In genomic region chr1:31372961-31373896, GRCh38 we compare ENCODE assay signal across 9 cellular contexts. TPM values are rescaled to one million over a fixed set of nuclear protein-coding genes. Genes with fewer than 3 reads are reported as not detected.
DNase-seq lines count a peak whose midpoint lies in the region; ATAC-seq and TF ChIP-seq lines count a peak whose summit lies in the region.
"Had no signal": no experiment of that assay in that cellular context is flagged by ENCODE, and none has a peak within 500 bp of the region (broad histone marks: within the 10 kb centered on the region; RNA-seq: fewer than 3 reads in every experiment).

FABP3 (minus strand) TSS chr1:31373076; CDS start chr1:31373014, 62 bp downstream.

- peak; percentile 60 for ATAC-seq in activated T-helper 17 cell treated with anti-CD3 and anti-CD28 coated beads, Interleukin-2, amount 50 U/mL, for 72 hours (replicated peaks)
- peak; percentile 58 for ATAC-seq in naive thymus-derived CD4-positive, alpha-beta T cell
- ATAC-seq in HG03135 (IDR thresholded peaks at IDR 0.05; ENCODE audit: unreplicated experiment) = no peak

- peak within 1 kb of the TSS; percentile 72 for H3K4me3 Mint-ChIP-seq in activated T-helper 17 cell treated with anti-CD3 and anti-CD28 coated beads, Interleukin-2, amount 50 U/mL, for 72 hours
- H3K4me3 Mint-ChIP-seq in naive thymus-derived CD4-positive, alpha-beta T cell = peak within 1 kb of the TSS; percentile 74 to 95 (median 90)
- H3K4me3 Mint-ChIP-seq in type B pancreatic cell = peak within 1 kb of the TSS; percentile 89

- H3K9me3 Mint-ChIP-seq in activated T-helper 17 cell treated with anti-CD3 and anti-CD28 coated beads, Interleukin-2, amount 50 U/mL, for 72 hours = no peaks in the 10 kb centered on the region
- no peaks in the 10 kb centered on the region for H3K9me3 Mint-ChIP-seq in naive thymus-derived CD4-positive, alpha-beta T cell
- H3K9me3 Mint-ChIP-seq in type B pancreatic cell = no peaks in the 10 kb centered on the region

- no peaks in the 10 kb centered on the region for H3K4me1 ChIP-seq in naive thymus-derived CD4-positive, alpha-beta T cell (ENCODE audit: control insufficient read depth in 2 of 2, insufficient read depth in 2 of 2, low read length in 2 of 2)

- peaks cover 10% of the 10 kb centered on the region for H3K4me1 Mint-ChIP-seq in activated T-helper 17 cell treated with anti-CD3 and anti-CD28 coated beads, Interleukin-2, amount 50 U/mL, for 72 hours
- peaks cover 0 to 21% (median 16%) of the 10 kb centered on the region in 7 donors for H3K4me1 Mint-ChIP-seq in naive thymus-derived CD4-positive, alpha-beta T cell
- peaks cover 42% of the 10 kb centered on the region for H3K4me1 Mint-ChIP-seq in type B pancreatic cell (ENCODE audit: unreplicated experiment)

- H3K27ac ChIP-seq in naive thymus-derived CD4-positive, alpha-beta T cell (ENCODE audit: low read depth, low read length) = no peak within 1 kb of the TSS

- H3K4me3 ChIP-seq in naive thymus-derived CD4-positive, alpha-beta T cell (ENCODE audit: low read length) = peak within 1 kb of the TSS; percentile 53

- TF ChIP-seq CTCF in type B pancreatic cell (conservative IDR thresholded peaks at IDR 0.05) = peak; percentile 42

- intact Hi-C loops in naive thymus-derived CD4-positive, alpha-beta T cell (cut with micrococcal nuclease) = no loop called here

- CTCF ChIA-PET in naive thymus-derived CD4-positive, alpha-beta T cell (lab: Charles Lee) = interaction anchor here (0.9 to 1.5 kb wide), 2 partner anchors 17 to 49 kb away, joined by 3 to 5 read pairs; no protein-coding TSS in a partner anchor

- H3K36me3 Mint-ChIP-seq in activated T-helper 17 cell treated with anti-CD3 and anti-CD28 coated beads, Interleukin-2, amount 50 U/mL, for 72 hours (ENCODE audit: low read depth) = no peaks in the 10 kb centered on the region
- no peaks in the 10 kb centered on the region for H3K36me3 Mint-ChIP-seq in naive thymus-derived CD4-positive, alpha-beta T cell
- H3K36me3 Mint-ChIP-seq in type B pancreatic cell = no peaks in the 10 kb centered on the region

- H3K27ac Mint-ChIP-seq in activated T-helper 17 cell treated with anti-CD3 and anti-CD28 coated beads, Interleukin-2, amount 50 U/mL, for 72 hours = peak within 1 kb of the TSS; percentile 36
- H3K27ac Mint-ChIP-seq in naive thymus-derived CD4-positive, alpha-beta T cell = peak within 1 kb of the TSS in 6 of 9 donors; percentile 28 to 85 (median 50)
- H3K27ac Mint-ChIP-seq in type B pancreatic cell = peak within 1 kb of the TSS; percentile 95

- POLR2A ChIA-PET in naive thymus-derived CD4-positive, alpha-beta T cell (lab: Charles Lee) = no interaction called here

- H3K27me3 ChIP-seq in naive thymus-derived CD4-positive, alpha-beta T cell (ENCODE audit: control insufficient read depth in 2 of 2, insufficient read depth in 2 of 2, low read length in 2 of 2) = no peaks in the 10 kb centered on the region

- H3K27me3 Mint-ChIP-seq in activated T-helper 17 cell treated with anti-CD3 and anti-CD28 coated beads, Interleukin-2, amount 50 U/mL, for 72 hours = peaks cover 8% of the 10 kb centered on the region
- H3K27me3 Mint-ChIP-seq in naive thymus-derived CD4-positive, alpha-beta T cell = peaks cover 0 to 18% (median 0%) of the 10 kb centered on the region in 5 donors
- peaks cover 4% of the 10 kb centered on the region for H3K27me3 Mint-ChIP-seq in type B pancreatic cell

- no peaks in the 10 kb centered on the region for H3K36me3 ChIP-seq in naive thymus-derived CD4-positive, alpha-beta T cell (ENCODE audit: control insufficient read depth in 2 of 3, insufficient read depth in 3 of 3, low read length in 3 of 3)

- DNase-seq in ELR (ENCODE audit: low read depth) (peak; percentile 66), NCI-H128 (lab: John Stamatoyannopoulos, UW; ENCODE audit: unreplicated experiment) (peak; percentile 39), foreskin melanocyte (peak; percentile 43), type B pancreatic cell (ENCODE audit: extremely low spot score, unreplicated experiment) (peak; percentile 83), cortex of kidney (lab: John Stamatoyannopoulos, UW) (no peak)
- peak in 5 of 9 donors; percentile 7 to 17 (median 12) for DNase-seq in naive thymus-derived CD4-positive, alpha-beta T cell

- no peaks in the 10 kb centered on the region for H3K9me3 ChIP-seq in naive thymus-derived CD4-positive, alpha-beta T cell (ENCODE audit: control insufficient read depth in 2 of 3, low read length in 3 of 3)

RNA-seq across cellular contexts. Expression of gene FABP3, which starts in this region (rescaled TPM):
- not detected for total RNA-seq in activated T-helper 17 cell treated with anti-CD3 and anti-CD28 coated beads, Interleukin-2, amount 50 U/mL, for 72 hours
- total RNA-seq in naive thymus-derived CD4-positive, alpha-beta T cell = under 1 TPM in 1 of 5 experiments, not detected in 4; 0.67 TPM
- not detected for polyA plus RNA-seq in naive thymus-derived CD4-positive, alpha-beta T cell
- total RNA-seq in type B pancreatic cell (ENCODE audit: low replicate concordance) = 16.4 and 18.8 TPM in 2 replicates
- total RNA-seq: T-helper 2 cell treated with Interferon-gamma antibody and Interleukin-4, amounts not matched to agents 100 ng/mL and 5 ng/mL, for 36 hours had no signal

Comparison
In these comparisons a context has a peak if more than half of its experiments do, and no peak if none do; other contexts are left out.
1. RNA of gene FABP3 (total RNA-seq): 16.4 to 18.8 TPM in type B pancreatic cell; not detected in activated T-helper 17 cell treated with anti-CD3 and anti-CD28 coated beads, Interleukin-2, amount 50 U/mL, for 72 hours and 0.67 TPM in naive thymus-derived CD4-positive, alpha-beta T cell; every median in the first group is over 10 times any median in the second.
2. Peak in ATAC-seq in activated T-helper 17 cell treated with anti-CD3 and anti-CD28 coated beads, Interleukin-2, amount 50 U/mL, for 72 hours; RNA of the gene not detected or under 1 TPM.
3. Peak in DNase-seq, ATAC-seq and H3K4me3 ChIP-seq in naive thymus-derived CD4-positive, alpha-beta T cell; RNA of the gene not detected or under 1 TPM.
4. H3K27ac Mint-ChIP-seq: peak in every context shown above with its lines; median percentile 95 in type B pancreatic cell; 50 in naive thymus-derived CD4-positive, alpha-beta T cell; 36 in activated T-helper 17 cell treated with anti-CD3 and anti-CD28 coated beads, Interleukin-2, amount 50 U/mL, for 72 hours.
5. Peak in every context shown above with its lines, with median percentiles within 50 percentile points of each other: H3K4me3 Mint-ChIP-seq.